In genomic region chr12:62933220-62933870, GRCh38 we compare ENCODE assay signal across 8 cellular contexts. TPM values are rescaled to one million over a fixed set of nuclear protein-coding genes. Genes with fewer than 3 reads are reported as not detected.
DNase-seq lines count a peak whose midpoint lies in the region; ATAC-seq, FAIRE-seq and TF ChIP-seq lines count a peak whose summit lies in the region.

No MANE protein-coding gene starts in this region.

- H2AFZ ChIP-seq in astrocyte (ENCODE audit: low read depth, low read length), result peak overlapping the region; percentile 93

- no peaks in the 10 kb centered on the region for H3K79me2 ChIP-seq in astrocyte (ENCODE audit: insufficient read depth, low read length)

- no peak overlapping the region for H3K27ac Mint-ChIP-seq in astrocyte (ENCODE audit: unreplicated experiment)

- H3K9ac ChIP-seq in astrocyte (ENCODE audit: low read length), result peak overlapping the region; percentile 74

- peak overlapping the region; percentile 98 for H3K4me2 ChIP-seq in astrocyte (ENCODE audit: low read length)

- H3K36me3 ChIP-seq in astrocyte (ENCODE audit: insufficient read depth, low read length), result no peaks in the 10 kb centered on the region

- no peak for ATAC-seq in HG03159 (IDR thresholded peaks at IDR 0.05; ENCODE audit: unreplicated experiment)

- H3K36me3 Mint-ChIP-seq in astrocyte (ENCODE audit: low read depth, unreplicated experiment), result no peaks in the 10 kb centered on the region

- no peaks in the 10 kb centered on the region for H3K9me3 Mint-ChIP-seq in astrocyte (ENCODE audit: unreplicated experiment)

- peak overlapping the region; percentile 93 for H3K4me3 Mint-ChIP-seq in astrocyte (ENCODE audit: unreplicated experiment)

- TF ChIP-seq CTCF in astrocyte (IDR thresholded peaks at IDR 0.05; ENCODE audit: insufficient read depth, low read depth, low read length), result no peak

- H3K4me1 Mint-ChIP-seq in astrocyte (ENCODE audit: low read depth, unreplicated experiment), result peaks cover 12% of the 10 kb centered on the region

- H3K4me1 ChIP-seq in astrocyte (ENCODE audit: insufficient read depth, low read length), result peaks cover 14% of the 10 kb centered on the region

- H3K27me3 ChIP-seq in astrocyte (ENCODE audit: insufficient read depth, low read length), result peaks cover 10% of the 10 kb centered on the region

- no peak for FAIRE-seq in astrocyte (lab: Jason Lieb, UNC)

- no peaks in the 10 kb centered on the region for H3K9me3 ChIP-seq in astrocyte (ENCODE audit: insufficient read depth, low read depth, low read length)

- H3K4me3 ChIP-seq in astrocyte (ENCODE audit: insufficient read depth, low read depth, low read length) (peak overlapping the region; percentile 69), iPS-11a (ENCODE audit: low read depth, low read length) (peak overlapping the region; percentile 89)

- peaks cover 2% of the 10 kb centered on the region for H3K27me3 Mint-ChIP-seq in astrocyte (ENCODE audit: low read depth, unreplicated experiment)

- H4K20me1 ChIP-seq in astrocyte (ENCODE audit: insufficient read depth, low read length), result no peaks in the 10 kb centered on the region

- peak; percentile 82 for DNase-seq in DMS53 (lab: John Stamatoyannopoulos, UW)
- peak; percentile 77 for DNase-seq in NCI-H1105 treated with DMSO at 0.1 percent for 48 hours (lab: John Stamatoyannopoulos, UW)
- no peak for DNase-seq in astrocyte (ENCODE audit: low read depth)
- DNase-seq in retina, result peak; percentile 74
- no peak for DNase-seq in GM03348 (ENCODE audit: low spot score)
- no peak for DNase-seq in RKO (ENCODE audit: low spot score)

- no peak overlapping the region for H3K27ac ChIP-seq in astrocyte (ENCODE audit: low read depth, low read length)

RNA-seq across cellular contexts. Expression of gene PPM1H, which starts 1.6 kb away (rescaled TPM):
- total RNA-seq in astrocyte, result 7.8 and 9.0 TPM in 2 replicates

Comparison
In these comparisons a context has a peak if more than half of its experiments do, and no peak if none do; other contexts are left out.
1. DNase-seq: peak in DMS53 (single experiment), NCI-H1105 treated with DMSO at 0.1 percent for 48 hours (single experiment) and retina (single experiment); none in astrocyte (single experiment), GM03348 (single experiment) and RKO (single experiment).